ENCODE assay signal across 11 cellular contexts in the genomic region with DNA sequence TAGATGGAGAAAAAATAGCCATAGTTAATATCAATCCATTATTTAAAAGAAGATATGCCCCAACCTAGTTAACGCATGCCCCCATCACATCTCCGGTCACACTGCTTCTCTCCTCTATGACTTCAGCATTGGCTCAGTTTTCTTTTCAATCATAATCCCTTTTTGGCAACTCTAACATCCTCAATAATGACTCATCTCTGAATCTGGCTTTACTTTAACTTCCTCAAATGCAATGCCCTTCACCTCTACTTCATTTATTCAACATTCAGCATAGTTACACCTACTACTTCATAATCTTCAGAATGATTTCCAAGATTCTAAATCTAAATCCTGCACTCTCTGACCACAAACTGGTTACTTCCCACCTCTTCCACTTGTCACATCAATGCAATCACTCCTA.
A peak's percentile ranks its signal among the peaks of the same experiment; 100 is the strongest.
DNase-seq lines count a peak whose midpoint lies in the region; ATAC-seq, FAIRE-seq and TF ChIP-seq lines count a peak whose summit lies in the region.
"Had no signal": no experiment of that assay in that cellular context is flagged by ENCODE, and none has a peak within 500 bp of the region (broad histone marks: within the 10 kb centered on the region; RNA-seq: fewer than 3 reads in every experiment).

No MANE protein-coding gene starts in this region.

- H3K79me2 ChIP-seq in astrocyte (ENCODE audit: insufficient read depth, low read length), result no peaks in the 10 kb centered on the region

- H3K9me3 Mint-ChIP-seq in astrocyte (ENCODE audit: unreplicated experiment), result peaks cover 5% of the 10 kb centered on the region
- H3K9me3 Mint-ChIP-seq: IgD-negative memory B cell had no signal

- no peak overlapping the region for H2AFZ ChIP-seq in astrocyte (ENCODE audit: low read depth, low read length)

- DNase-seq in GM12864 (ENCODE audit: low read depth) (peak; percentile 15), astrocyte (ENCODE audit: low read depth) (peak; percentile 71), 8988T (no peak), uterus (no peak), NCI-H2171 treated with DMSO at 0.1 percent for 48 hours (lab: John Stamatoyannopoulos, UW) (no peak), NCI-H1417 (lab: John Stamatoyannopoulos, UW) (no peak)
- DNase-seq: CD4-positive, alpha-beta T cell; SJCRH30 had no signal

- H3K4me1 Mint-ChIP-seq in astrocyte (ENCODE audit: low read depth, unreplicated experiment), result no peaks in the 10 kb centered on the region
- H3K4me1 Mint-ChIP-seq: IgD-negative memory B cell had no signal

- FAIRE-seq in astrocyte (lab: Jason Lieb, UNC), result no peak

- ATAC-seq in GM21390 (IDR thresholded peaks at IDR 0.05; ENCODE audit: unreplicated experiment) (peak; percentile 98), HG03159 (IDR thresholded peaks at IDR 0.05; ENCODE audit: unreplicated experiment) (peak; percentile 98)

- no peak for TF ChIP-seq POLR2A in uterus (IDR thresholded peaks at IDR 0.05)

- no peaks in the 10 kb centered on the region for H3K36me3 ChIP-seq in astrocyte (ENCODE audit: insufficient read depth, low read length)
- no peaks in the 10 kb centered on the region for H3K36me3 ChIP-seq in uterus
- H3K36me3 ChIP-seq: SJCRH30 had no signal

- no peak overlapping the region for H3K4me3 Mint-ChIP-seq in astrocyte (ENCODE audit: unreplicated experiment)
- H3K4me3 Mint-ChIP-seq: CD4-positive, alpha-beta T cell; IgD-negative memory B cell had no signal

- H3K27ac ChIP-seq in astrocyte (ENCODE audit: low read depth, low read length), result no peak overlapping the region
- H3K27ac ChIP-seq in uterus, result no peak overlapping the region
- H3K27ac ChIP-seq: SJCRH30 had no signal

- H3K27me3 ChIP-seq in astrocyte (ENCODE audit: insufficient read depth, low read length) (no peaks in the 10 kb centered on the region), uterus (no peaks in the 10 kb centered on the region)
- H3K27me3 ChIP-seq: SJCRH30 had no signal

- no peak overlapping the region for H3K27ac Mint-ChIP-seq in astrocyte (ENCODE audit: unreplicated experiment)
- H3K27ac Mint-ChIP-seq: CD4-positive, alpha-beta T cell; IgD-negative memory B cell had no signal

- H3K9me3 ChIP-seq in astrocyte (ENCODE audit: insufficient read depth, low read depth, low read length) (no peaks in the 10 kb centered on the region), uterus (no peaks in the 10 kb centered on the region)
- H3K9me3 ChIP-seq: SJCRH30 had no signal

- H3K4me3 ChIP-seq in GM12864 (ENCODE audit: low read depth, low read length) (no peak overlapping the region), astrocyte (ENCODE audit: insufficient read depth, low read depth, low read length) (no peak overlapping the region), uterus (no peak overlapping the region)
- H3K4me3 ChIP-seq: SJCRH30 had no signal

- no peak overlapping the region for H3K9ac ChIP-seq in astrocyte (ENCODE audit: low read length)

- H4K20me1 ChIP-seq in astrocyte (ENCODE audit: insufficient read depth, low read length), result no peaks in the 10 kb centered on the region

- H3K4me1 ChIP-seq in astrocyte (ENCODE audit: insufficient read depth, low read length) (no peaks in the 10 kb centered on the region), uterus (no peaks in the 10 kb centered on the region)
- H3K4me1 ChIP-seq: SJCRH30 had no signal

- H3K36me3 Mint-ChIP-seq in astrocyte (ENCODE audit: low read depth, unreplicated experiment), result no peaks in the 10 kb centered on the region
- H3K36me3 Mint-ChIP-seq: IgD-negative memory B cell had no signal

- H3K4me2 ChIP-seq in astrocyte (ENCODE audit: low read length), result no peak overlapping the region

- no peaks in the 10 kb centered on the region for H3K27me3 Mint-ChIP-seq in astrocyte (ENCODE audit: low read depth, unreplicated experiment)
- H3K27me3 Mint-ChIP-seq: CD4-positive, alpha-beta T cell; IgD-negative memory B cell had no signal

- intact Hi-C loops in uterus (cut with DNase I; ENCODE audit: low total_unique reads), result no loop called here

- TF ChIP-seq CTCF in GM12864 (IDR thresholded peaks at IDR 0.05; ENCODE audit: low read depth, low read length, missing control alignments), result no peak
- TF ChIP-seq CTCF in astrocyte (IDR thresholded peaks at IDR 0.05; ENCODE audit: insufficient read depth, low read depth, low read length), result no peak
- no peak for TF ChIP-seq CTCF in uterus (IDR thresholded peaks at IDR 0.05)

Comparison
In these comparisons a context has a peak if more than half of its experiments do, and no peak if none do; other contexts are left out.
1. DNase-seq: peak in GM12864 (single experiment) and astrocyte (single experiment); none in 8988T (single experiment), uterus (0 of 2), NCI-H2171 treated with DMSO at 0.1 percent for 48 hours (single experiment) and NCI-H1417 (0 of 3).